In the genomic region with DNA sequence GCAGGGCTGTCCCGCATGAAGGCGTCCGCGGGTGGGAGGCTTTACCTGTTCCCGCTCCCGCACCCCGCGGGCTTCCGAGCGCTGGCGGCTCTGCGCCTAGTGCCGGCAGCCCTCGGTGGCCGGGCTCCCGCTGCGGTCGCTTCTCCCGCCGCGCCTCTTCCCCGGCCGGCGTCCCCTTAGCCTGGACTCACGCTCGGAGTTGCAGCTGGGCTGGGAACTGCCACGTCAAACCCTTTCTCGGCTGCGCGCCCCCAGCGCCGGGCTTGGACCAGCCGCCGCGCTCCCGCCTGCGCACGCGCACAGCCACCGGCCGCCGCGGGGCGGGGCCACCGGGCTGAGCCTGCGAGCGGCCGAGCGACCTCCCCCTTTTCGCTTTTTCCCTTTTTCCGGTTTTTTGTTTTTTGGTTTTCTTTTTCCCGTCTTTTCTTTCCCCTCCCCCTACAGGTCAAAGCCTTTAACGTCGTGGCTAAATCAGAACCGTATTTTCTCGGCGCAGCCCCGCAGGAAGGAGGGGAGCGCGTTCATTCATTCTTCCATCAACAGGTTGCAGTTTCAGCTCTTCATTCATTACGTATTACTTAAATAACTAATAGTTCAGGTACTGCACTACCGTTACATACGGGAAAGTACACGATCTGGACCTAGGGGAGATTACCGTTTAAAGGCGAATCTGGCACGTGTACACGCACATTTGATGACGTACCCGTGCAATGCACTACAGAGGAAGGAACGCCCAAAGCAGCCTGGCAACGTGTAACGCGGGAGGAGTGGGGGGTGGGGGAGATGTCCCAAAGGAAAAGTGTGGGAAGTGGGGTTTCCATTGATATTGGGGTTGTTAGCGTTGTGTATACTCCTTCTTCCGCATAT, we compare ENCODE assay signal across 8 cellular contexts. TPM values are rescaled to one million over a fixed set of nuclear protein-coding genes. Genes with fewer than 3 reads are reported as not detected.
DNase-seq lines count a peak whose midpoint lies in the region; ATAC-seq lines count a peak whose summit lies in the region.

A gene with protein sequence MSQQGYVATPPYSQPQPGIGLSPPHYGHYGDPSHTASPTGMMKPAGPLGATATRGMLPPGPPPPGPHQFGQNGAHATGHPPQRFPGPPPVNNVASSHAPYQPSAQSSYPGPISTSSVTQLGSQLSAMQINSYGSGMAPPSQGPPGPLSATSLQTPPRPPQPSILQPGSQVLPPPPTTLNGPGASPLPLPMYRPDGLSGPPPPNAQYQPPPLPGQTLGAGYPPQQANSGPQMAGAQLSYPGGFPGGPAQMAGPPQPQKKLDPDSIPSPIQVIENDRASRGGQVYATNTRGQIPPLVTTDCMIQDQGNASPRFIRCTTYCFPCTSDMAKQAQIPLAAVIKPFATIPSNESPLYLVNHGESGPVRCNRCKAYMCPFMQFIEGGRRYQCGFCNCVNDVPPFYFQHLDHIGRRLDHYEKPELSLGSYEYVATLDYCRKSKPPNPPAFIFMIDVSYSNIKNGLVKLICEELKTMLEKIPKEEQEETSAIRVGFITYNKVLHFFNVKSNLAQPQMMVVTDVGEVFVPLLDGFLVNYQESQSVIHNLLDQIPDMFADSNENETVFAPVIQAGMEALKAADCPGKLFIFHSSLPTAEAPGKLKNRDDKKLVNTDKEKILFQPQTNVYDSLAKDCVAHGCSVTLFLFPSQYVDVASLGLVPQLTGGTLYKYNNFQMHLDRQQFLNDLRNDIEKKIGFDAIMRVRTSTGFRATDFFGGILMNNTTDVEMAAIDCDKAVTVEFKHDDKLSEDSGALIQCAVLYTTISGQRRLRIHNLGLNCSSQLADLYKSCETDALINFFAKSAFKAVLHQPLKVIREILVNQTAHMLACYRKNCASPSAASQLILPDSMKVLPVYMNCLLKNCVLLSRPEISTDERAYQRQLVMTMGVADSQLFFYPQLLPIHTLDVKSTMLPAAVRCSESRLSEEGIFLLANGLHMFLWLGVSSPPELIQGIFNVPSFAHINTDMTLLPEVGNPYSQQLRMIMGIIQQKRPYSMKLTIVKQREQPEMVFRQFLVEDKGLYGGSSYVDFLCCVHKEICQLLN (minus strand): TSS at position 231 of the 867 bp plus-strand sequence. CDS start 2,430 bp downstream, outside the sequence.

- peak within 1 kb of the TSS; percentile 95 for H3K4me3 ChIP-seq in CD4-positive, CD25-positive, alpha-beta regulatory T cell (ENCODE audit: low read depth, low read length)

- peak within 1 kb of the TSS; percentile 90 to 98 (median 96) for H3K27ac Mint-ChIP-seq in CD4-positive, CD25-positive, alpha-beta regulatory T cell

- H3K4me1 ChIP-seq in CD4-positive, CD25-positive, alpha-beta regulatory T cell (ENCODE audit: control insufficient read depth, insufficient read depth, low read length, poor library complexity, severe bottlenecking) = peaks cover 19% of the 10 kb centered on the region

- H3K36me3 ChIP-seq in CD4-positive, CD25-positive, alpha-beta regulatory T cell (ENCODE audit: control insufficient read depth, insufficient read depth, low read length) = peaks cover 13% of the 10 kb centered on the region

- H3K36me3 Mint-ChIP-seq in CD4-positive, CD25-positive, alpha-beta regulatory T cell = peaks cover 11% of the 10 kb centered on the region

- peak; percentile 84 to 87 for ATAC-seq in CD4-positive, CD25-positive, alpha-beta regulatory T cell (ENCODE audit: low read depth in 2 of 2)
- ATAC-seq in GM19351 (IDR thresholded peaks at IDR 0.05; ENCODE audit: unreplicated experiment) (peak; percentile 65), HG03520 (IDR thresholded peaks at IDR 0.05; ENCODE audit: unreplicated experiment) (peak; percentile 57)

- H3K27ac ChIP-seq in CD4-positive, CD25-positive, alpha-beta regulatory T cell (ENCODE audit: insufficient read depth, low read length, poor library complexity, severe bottlenecking) = peak within 1 kb of the TSS; percentile 90

- DNase-seq in CD4-positive, CD25-positive, alpha-beta regulatory T cell = peak; percentile 76 to 83 (median 81)
- DNase-seq in NCI-H774 (lab: John Stamatoyannopoulos, UW) = peak; percentile 62
- DNase-seq in activated CD8-positive, alpha-beta memory T cell treated with anti-CD3 and anti-CD28 coated beads for 1 hour (ENCODE audit: extremely low read depth in 1 of 2, low read depth in 1 of 2) = peak; percentile 46 to 74
- DNase-seq in effector CD8-positive, alpha-beta T cell (lab: John Stamatoyannopoulos, UW) = peak; percentile 73
- DNase-seq in lung microvascular endothelial cell (ENCODE audit: low read depth in 2 of 2) = peak; percentile 89 to 92
- peak; percentile 65 to 72 (median 70) for DNase-seq in stimulated activated CD4-positive, alpha-beta T cell treated with anti-CD3 and anti-CD28 coated beads, TNF-alpha, amount 100 ng/mL, for 48 hours (ENCODE audit: low read depth in 3 of 3)

- H3K9me3 ChIP-seq in CD4-positive, CD25-positive, alpha-beta regulatory T cell (ENCODE audit: control insufficient read depth in 2 of 2, low read length in 2 of 2) = no peaks in the 10 kb centered on the region

- H3K4me3 Mint-ChIP-seq in CD4-positive, CD25-positive, alpha-beta regulatory T cell = peak within 1 kb of the TSS; percentile 90 to 100 (median 99)

- H3K4me1 Mint-ChIP-seq in CD4-positive, CD25-positive, alpha-beta regulatory T cell = peaks cover 5 to 49% (median 30%) of the 10 kb centered on the region in 4 donors

- no peaks in the 10 kb centered on the region for H3K27me3 ChIP-seq in CD4-positive, CD25-positive, alpha-beta regulatory T cell (ENCODE audit: control insufficient read depth, insufficient read depth, low read length)

- H3K27me3 Mint-ChIP-seq in CD4-positive, CD25-positive, alpha-beta regulatory T cell = no peaks in the 10 kb centered on the region

- H3K9me3 Mint-ChIP-seq in CD4-positive, CD25-positive, alpha-beta regulatory T cell = peaks cover 0 to 1% (median 0%) of the 10 kb centered on the region in 7 donors

RNA-seq across cellular contexts. Expression of the gene that starts here (rescaled TPM):
- total RNA-seq in CD4-positive, CD25-positive, alpha-beta regulatory T cell = 38.3 TPM
- 10 to 100 TPM; 15.9 to 20.8 (median 16.1) TPM for polyA plus RNA-seq in CD4-positive, CD25-positive, alpha-beta regulatory T cell
- total RNA-seq in lung microvascular endothelial cell = 21.0 and 23.3 TPM in 2 replicates

Comparison
In these comparisons a context has a peak if more than half of its experiments do, and no peak if none do; other contexts are left out.
1. Peak in every context shown above with its lines: DNase-seq, ATAC-seq, H3K4me3 ChIP-seq and H3K27ac ChIP-seq.